ENCODE assay signal across 32 cellular contexts in the genomic region with DNA sequence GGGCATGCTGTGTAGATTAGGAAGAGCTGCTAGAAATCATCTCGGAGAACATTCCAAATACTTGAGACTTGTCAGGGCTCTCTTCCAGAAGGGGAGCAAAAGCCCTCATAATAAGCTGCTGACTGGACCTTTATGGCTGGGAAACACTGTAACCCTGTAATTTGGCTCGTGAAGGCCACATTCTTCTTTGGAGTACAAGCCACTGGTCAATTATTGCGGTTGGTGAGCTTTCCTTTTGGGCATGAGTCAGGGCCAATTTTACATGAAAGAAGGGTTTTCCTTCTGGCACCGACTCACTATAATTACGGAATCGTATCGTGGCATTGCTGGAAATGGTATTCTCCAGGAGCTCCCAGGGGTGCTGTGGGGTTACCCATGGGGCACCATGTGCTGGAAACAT.
DNase-seq lines count a peak whose midpoint lies in the region; ATAC-seq, FAIRE-seq and TF ChIP-seq lines count a peak whose summit lies in the region.
"Had no signal": no experiment of that assay in that cellular context is flagged by ENCODE, and none has a peak within 500 bp of the region (broad histone marks: within the 10 kb centered on the region; RNA-seq: fewer than 3 reads in every experiment).

No MANE protein-coding gene starts in this region.

- no peak overlapping the region for H3K9ac ChIP-seq in astrocyte (ENCODE audit: low read length)
- H3K9ac ChIP-seq in PC-3 (ENCODE audit: low read length), result no peak overlapping the region

- H3K4me3 Mint-ChIP-seq in astrocyte (ENCODE audit: unreplicated experiment), result no peak overlapping the region
- H3K4me3 Mint-ChIP-seq: activated CD4-positive, alpha-beta memory T cell treated with anti-CD3 and anti-CD28 coated beads for 36 hours; brain; CD4-positive, CD25-positive, alpha-beta regulatory T cell; GM23338; naive B cell had no signal

- POLR2A ChIA-PET in PC-3 (lab: Charles Lee; ENCODE audit: unreplicated experiment), result no interaction called here

- FAIRE-seq in astrocyte (lab: Jason Lieb, UNC), result no peak
- FAIRE-seq: G401.6, HTR-8/SVneo, small intestine had no signal

- H3K36me3 Mint-ChIP-seq in astrocyte (ENCODE audit: low read depth, unreplicated experiment), result no peaks in the 10 kb centered on the region
- H3K36me3 Mint-ChIP-seq: activated CD4-positive, alpha-beta memory T cell treated with anti-CD3 and anti-CD28 coated beads for 36 hours; brain; CD4-positive, CD25-positive, alpha-beta regulatory T cell; naive B cell had no signal

- H3K4me1 Mint-ChIP-seq in astrocyte (ENCODE audit: low read depth, unreplicated experiment), result no peaks in the 10 kb centered on the region
- H3K4me1 Mint-ChIP-seq: CD4-positive, CD25-positive, alpha-beta regulatory T cell; naive B cell had no signal

- H3K27ac Mint-ChIP-seq in astrocyte (ENCODE audit: unreplicated experiment), result no peak overlapping the region
- H3K27ac Mint-ChIP-seq: activated CD4-positive, alpha-beta memory T cell treated with anti-CD3 and anti-CD28 coated beads for 36 hours; CD4-positive, CD25-positive, alpha-beta regulatory T cell; GM23338 had no signal

- no peaks in the 10 kb centered on the region for H3K9me3 ChIP-seq in astrocyte (ENCODE audit: insufficient read depth, low read depth, low read length)
- H3K9me3 ChIP-seq in PC-3 (ENCODE audit: low read length), result no peaks in the 10 kb centered on the region
- H3K9me3 ChIP-seq: heart right ventricle, upper lobe of right lung had no signal

- CTCF ChIA-PET in PC-3 (lab: Charles Lee), result no interaction called here

- no peak for TF ChIP-seq CTCF in astrocyte (IDR thresholded peaks at IDR 0.05; ENCODE audit: insufficient read depth, low read depth, low read length)
- no peak for TF ChIP-seq CTCF in PC-3 (conservative IDR thresholded peaks at IDR 0.05; ENCODE audit: low read depth, low read length)

- intact Hi-C loops in sciatic nerve (cut with DNase I) (no loop called here), PC-3 (cut with micrococcal nuclease) (loop anchor here (10.0 kb wide), 1 partner anchor 311 kb away; no protein-coding TSS in a partner anchor)

- H3K4me3 ChIP-seq in astrocyte (ENCODE audit: insufficient read depth, low read depth, low read length) (no peak overlapping the region), PC-3 (ENCODE audit: low read length) (no peak overlapping the region)
- H3K4me3 ChIP-seq: GM23338, heart right ventricle, upper lobe of right lung had no signal

- H4K20me1 ChIP-seq in astrocyte (ENCODE audit: insufficient read depth, low read length), result no peaks in the 10 kb centered on the region
- H4K20me1 ChIP-seq in PC-3 (ENCODE audit: low read length), result no peaks in the 10 kb centered on the region

- H2AFZ ChIP-seq in astrocyte (ENCODE audit: low read depth, low read length) (no peak overlapping the region), PC-3 (ENCODE audit: low read length) (no peak overlapping the region)
- H2AFZ ChIP-seq: GM23338 had no signal

- no peaks in the 10 kb centered on the region for H3K9me3 Mint-ChIP-seq in astrocyte (ENCODE audit: unreplicated experiment)
- H3K9me3 Mint-ChIP-seq: activated CD4-positive, alpha-beta memory T cell treated with anti-CD3 and anti-CD28 coated beads for 36 hours; GM23338 had no signal

- H3K79me2 ChIP-seq in astrocyte (ENCODE audit: insufficient read depth, low read length) (no peaks in the 10 kb centered on the region), PC-3 (ENCODE audit: low read length) (no peaks in the 10 kb centered on the region)

- H3K27ac ChIP-seq in astrocyte (ENCODE audit: low read depth, low read length) (no peak overlapping the region), PC-3 (ENCODE audit: low read length) (no peak overlapping the region)
- H3K27ac ChIP-seq: heart right ventricle, upper lobe of right lung had no signal

- no peaks in the 10 kb centered on the region for H3K4me1 ChIP-seq in astrocyte (ENCODE audit: insufficient read depth, low read length)
- no peaks in the 10 kb centered on the region for H3K4me1 ChIP-seq in PC-3 (ENCODE audit: insufficient read depth, low read length)
- H3K4me1 ChIP-seq: heart right ventricle, upper lobe of right lung had no signal

- no peaks in the 10 kb centered on the region for H3F3A ChIP-seq in PC-3 (ENCODE audit: low read length, unreplicated experiment)

- ATAC-seq in sciatic nerve (peak; percentile 49), PC-3 (no peak), SK-N-SH treated with all-trans-retinoic acid at 6 μM for 48 hours (no peak)
- ATAC-seq: activated CD4-positive, CD25-positive, alpha-beta regulatory T cell treated with anti-CD3 and anti-CD28 coated beads, Interleukin-2, amount 50 U/mL, for 24 hours; GM23338; heart right ventricle; left colon; upper lobe of right lung had no signal

- H3K36me3 ChIP-seq in astrocyte (ENCODE audit: insufficient read depth, low read length) (no peaks in the 10 kb centered on the region), PC-3 (ENCODE audit: low read depth, low read length) (no peaks in the 10 kb centered on the region)
- H3K36me3 ChIP-seq: heart right ventricle, upper lobe of right lung had no signal

- no TSS peak for BruUV-seq in PC-3 (replicated peaks; lab: Mats Ljungman, UMichigan)

- DNase-seq in COR-L47 (lab: John Stamatoyannopoulos, UW), result peak; percentile 57
- DNase-seq in NCI-H2081 (lab: John Stamatoyannopoulos, UW), result peak; percentile 6 to 36
- peak; percentile 86 for DNase-seq in astrocyte (ENCODE audit: low read depth)
- no peak for DNase-seq in sciatic nerve (ENCODE audit: low spot score)
- DNase-seq in PC-3, result no peak
- no peak for DNase-seq in EL
- DNase-seq: ACHN; activated CD4-positive, alpha-beta memory T cell treated with anti-CD3 and anti-CD28 coated beads for 36 hours; activated effector memory CD4-positive, alpha-beta T cell treated with anti-CD3 and anti-CD28 coated beads, Interleukin-2, amount 50 U/mL, for 16 hours; CD4-positive, CD25-positive, alpha-beta regulatory T cell; DMS153; heart right ventricle; KBM-7; left colon; mesendoderm; MV-4-11; naive B cell; NCI-H187; NCI-H345; NCI-H774; nucleus accumbens; OCI-M1; Right ventricle myocardium superior; small intestine; stimulated activated CD4-positive, alpha-beta T cell treated with anti-CD3 and anti-CD28 coated beads, Interleukin-2, amount 100 ng/mL, for 24 hours; upper lobe of right lung had no signal

- H3K27me3 Mint-ChIP-seq in astrocyte (ENCODE audit: low read depth, unreplicated experiment), result peaks cover 9% of the 10 kb centered on the region

- H3K27me3 ChIP-seq in astrocyte (ENCODE audit: insufficient read depth, low read length) (no peaks in the 10 kb centered on the region), PC-3 (ENCODE audit: low read length) (0 out of 2 replicates have a peak, but pooled peaks cover 10% of the 10 kb centered on the region)
- H3K27me3 ChIP-seq: upper lobe of right lung had no signal

- no peaks in the 10 kb centered on the region for H3K9me2 ChIP-seq in PC-3 (replicated peaks; ENCODE audit: low read length)

- H3K4me2 ChIP-seq in astrocyte (ENCODE audit: low read length), result peak overlapping the region; percentile 22
- H3K4me2 ChIP-seq in PC-3 (ENCODE audit: low read length), result no peak overlapping the region
- H3K4me2 ChIP-seq: GM23338 had no signal

TF ChIP-seq in SK-N-SH treated with all-trans-retinoic acid at 6 μM for 48 hours, 23 proteins besides CTCF, POLR2A, EP300 and RAD21 (continues in another document):
- TF ChIP-seq TOX (CRISPR knock-in tag; IDR thresholded peaks at IDR 0.05; ENCODE audit: borderline replicate concordance) (no peak), ZNF565 (CRISPR knock-in tag; conservative IDR thresholded peaks at IDR 0.05; ENCODE audit: low read depth) (no peak), RARB (CRISPR knock-in tag; IDR thresholded peaks at IDR 0.05) (no peak), ZNF8 (CRISPR knock-in tag; IDR thresholded peaks at IDR 0.05) (no peak)
- TF ChIP-seq, protein P1, sequence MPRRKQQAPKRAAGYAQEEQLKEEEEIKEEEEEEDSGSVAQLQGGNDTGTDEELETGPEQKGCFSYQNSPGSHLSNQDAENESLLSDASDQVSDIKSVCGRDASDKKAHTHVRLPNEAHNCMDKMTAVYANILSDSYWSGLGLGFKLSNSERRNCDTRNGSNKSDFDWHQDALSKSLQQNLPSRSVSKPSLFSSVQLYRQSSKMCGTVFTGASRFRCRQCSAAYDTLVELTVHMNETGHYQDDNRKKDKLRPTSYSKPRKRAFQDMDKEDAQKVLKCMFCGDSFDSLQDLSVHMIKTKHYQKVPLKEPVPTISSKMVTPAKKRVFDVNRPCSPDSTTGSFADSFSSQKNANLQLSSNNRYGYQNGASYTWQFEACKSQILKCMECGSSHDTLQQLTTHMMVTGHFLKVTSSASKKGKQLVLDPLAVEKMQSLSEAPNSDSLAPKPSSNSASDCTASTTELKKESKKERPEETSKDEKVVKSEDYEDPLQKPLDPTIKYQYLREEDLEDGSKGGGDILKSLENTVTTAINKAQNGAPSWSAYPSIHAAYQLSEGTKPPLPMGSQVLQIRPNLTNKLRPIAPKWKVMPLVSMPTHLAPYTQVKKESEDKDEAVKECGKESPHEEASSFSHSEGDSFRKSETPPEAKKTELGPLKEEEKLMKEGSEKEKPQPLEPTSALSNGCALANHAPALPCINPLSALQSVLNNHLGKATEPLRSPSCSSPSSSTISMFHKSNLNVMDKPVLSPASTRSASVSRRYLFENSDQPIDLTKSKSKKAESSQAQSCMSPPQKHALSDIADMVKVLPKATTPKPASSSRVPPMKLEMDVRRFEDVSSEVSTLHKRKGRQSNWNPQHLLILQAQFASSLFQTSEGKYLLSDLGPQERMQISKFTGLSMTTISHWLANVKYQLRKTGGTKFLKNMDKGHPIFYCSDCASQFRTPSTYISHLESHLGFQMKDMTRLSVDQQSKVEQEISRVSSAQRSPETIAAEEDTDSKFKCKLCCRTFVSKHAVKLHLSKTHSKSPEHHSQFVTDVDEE (CRISPR knock-in tag; IDR thresholded peaks at IDR 0.05), result no peak
- TF ChIP-seq, protein P2, sequence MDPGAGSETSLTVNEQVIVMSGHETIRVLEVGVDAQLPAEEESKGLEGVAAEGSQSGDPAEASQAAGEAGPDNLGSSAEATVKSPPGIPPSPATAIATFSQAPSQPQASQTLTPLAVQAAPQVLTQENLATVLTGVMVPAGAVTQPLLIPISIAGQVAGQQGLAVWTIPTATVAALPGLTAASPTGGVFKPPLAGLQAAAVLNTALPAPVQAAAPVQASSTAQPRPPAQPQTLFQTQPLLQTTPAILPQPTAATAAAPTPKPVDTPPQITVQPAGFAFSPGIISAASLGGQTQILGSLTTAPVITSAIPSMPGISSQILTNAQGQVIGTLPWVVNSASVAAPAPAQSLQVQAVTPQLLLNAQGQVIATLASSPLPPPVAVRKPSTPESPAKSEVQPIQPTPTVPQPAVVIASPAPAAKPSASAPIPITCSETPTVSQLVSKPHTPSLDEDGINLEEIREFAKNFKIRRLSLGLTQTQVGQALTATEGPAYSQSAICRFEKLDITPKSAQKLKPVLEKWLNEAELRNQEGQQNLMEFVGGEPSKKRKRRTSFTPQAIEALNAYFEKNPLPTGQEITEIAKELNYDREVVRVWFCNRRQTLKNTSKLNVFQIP (CRISPR knock-in tag; IDR thresholded peaks at IDR 0.05; ENCODE audit: borderline replicate concordance, low read depth), result no peak

Comparison
In these comparisons a context has a peak if more than half of its experiments do, and no peak if none do; other contexts are left out.
1. DNase-seq: peak in COR-L47 (single experiment), NCI-H2081 (2 of 2) and astrocyte (single experiment); none in sciatic nerve (single experiment), PC-3 (single experiment) and EL (single experiment).